Comparison of ENCODE assay signal across 1 cellular context in the genomic region with DNA sequence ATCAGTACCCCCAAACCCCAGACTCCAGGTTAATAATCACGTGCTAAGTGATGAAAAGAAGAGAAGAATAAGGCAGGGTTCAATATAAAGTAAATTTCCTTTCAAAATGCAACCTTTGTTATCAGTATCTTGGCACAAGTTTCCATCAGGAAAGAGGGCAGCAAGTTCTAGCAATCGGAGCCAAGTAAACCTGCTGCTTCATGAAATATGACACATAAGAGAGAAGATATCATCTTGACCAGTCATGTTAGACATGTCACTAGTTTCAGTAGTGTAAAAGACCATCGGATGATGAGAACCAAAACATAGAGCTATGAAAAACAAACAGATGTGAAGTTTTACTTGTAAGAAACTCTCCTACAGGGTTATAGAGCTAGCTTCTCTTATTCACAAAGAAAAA.
TF ChIP-seq lines count a peak whose summit lies in the region.

No MANE protein-coding gene starts in this region.

TF ChIP-seq in endothelial cell of umbilical vein, 7 proteins besides CTCF, POLR2A, EP300 and RAD21 (continued from another document):
- TF ChIP-seq FOS (IDR thresholded peaks at IDR 0.05; ENCODE audit: borderline replicate concordance, insufficient read depth, low read length) (no peak), POLR2AphosphoS5 (IDR thresholded peaks at IDR 0.05; ENCODE audit: insufficient read depth, low read depth, low read length) (no peak), GATA2 (IDR thresholded peaks at IDR 0.05; ENCODE audit: insufficient read depth, insufficient read length, low read depth, low read length) (no peak), EZH2 (IDR thresholded peaks at IDR 0.05; ENCODE audit: borderline replicate concordance, low read depth, low read length, severe bottlenecking) (no peak), MYC (IDR thresholded peaks at IDR 0.05; ENCODE audit: low read depth, low read length) (no peak)
TF ChIP-seq in endothelial cell of umbilical vein: peak in this region for 0.
